26 cellular contexts compared by ENCODE assay signal in genomic region chr1:8716238-8716637, GRCh38.
"Had no signal": no experiment of that assay in that cellular context is flagged by ENCODE, and none has a peak within 500 bp of the region (broad histone marks: within the 10 kb centered on the region; RNA-seq: fewer than 3 reads in every experiment).

No MANE protein-coding gene starts in this region.

- H3K4me3 Mint-ChIP-seq: activated CD8-positive, alpha-beta memory T cell treated with anti-CD3 and anti-CD28 coated beads, Interleukin-2, amount 10 ng/mL, durations not matched to agents 7 days and 5 days; activated naive CD8-positive, alpha-beta T cell treated with anti-CD3 and anti-CD28 coated beads, Interleukin-2, amount 50 U/mL, for 24 hours; activated T-cell treated with anti-CD3 and anti-CD28 coated beads, Interleukin-2, amount 50 U/mL, for 24 hours; central memory CD8-positive, alpha-beta T cell; T-helper 1 cell treated with Interleukin-12 subunit alpha and Interleukin-12 subunit beta and Interleukin-4 antibody, amounts not matched to agents 30 μg/mL and 1 μg/mL, for 36 hours had no signal

- ATAC-seq: activated CD8-positive, alpha-beta memory T cell treated with anti-CD3 and anti-CD28 coated beads, Interleukin-2, amount 10 ng/mL, durations not matched to agents 7 days and 5 days; activated naive CD4-positive, alpha-beta T cell treated with anti-CD3 and anti-CD28 coated beads, Interleukin-2, amount 50 U/mL, for 72 hours; activated naive CD8-positive, alpha-beta T cell treated with anti-CD3 and anti-CD28 coated beads, Interleukin-2, amount 50 U/mL, for 24 hours; body of pancreas had no signal

- H3K27me3 Mint-ChIP-seq: activated CD8-positive, alpha-beta memory T cell treated with anti-CD3 and anti-CD28 coated beads, Interleukin-2, amount 10 ng/mL, durations not matched to agents 7 days and 5 days; activated T-cell treated with anti-CD3 and anti-CD28 coated beads, Interleukin-2, amount 50 U/mL, for 24 hours; central memory CD8-positive, alpha-beta T cell had no signal

- DNase-seq: activated CD4-positive, alpha-beta T cell treated with anti-CD3 and anti-CD28 coated beads for 48 hours; activated CD4-positive, alpha-beta T cell treated with anti-CD3 and anti-CD28 coated beads, Interleukin-2, amount 50 U/mL, for 4 hours; activated CD4-positive, CD25-positive, alpha-beta regulatory T cell treated with anti-CD3 and anti-CD28 coated beads, Interleukin-2, amount 50 U/mL, for 72 hours; activated CD8-positive, alpha-beta memory T cell treated with anti-CD3 and anti-CD28 coated beads, Interleukin-2, amount 10 ng/mL, durations not matched to agents 7 days and 5 days; activated effector memory CD4-positive, alpha-beta T cell treated with anti-CD3 and anti-CD28 coated beads, Interleukin-2, amount 50 U/mL, for 16 hours; activated naive CD4-positive, alpha-beta T cell treated with Interleukin-2 at 50 U/mL for 16 hours; activated naive CD8-positive, alpha-beta T cell treated with anti-CD3 and anti-CD28 coated beads, Interleukin-2, amount 50 U/mL, for 24 hours; activated T-cell treated with anti-CD3 and anti-CD28 coated beads, Interleukin-2, amount 50 U/mL, for 24 hours; amniotic stem cell; body of pancreas; MG63; NCI-H1105; NCI-H1436; NCI-H1694 treated with DMSO at 0.1 percent for 48 hours; NCI-H2029 treated with DMSO at 0.1 percent for 48 hours; NCI-H510A treated with DMSO at 0.1 percent for 48 hours; NCI-H69; NK-92 treated with Interleukin-12 subunit alpha and Interleukin-12 subunit beta, amount 100 ng/mL, for 24 hours; SHP77 had no signal

- FAIRE-seq: bronchial epithelial cell, RCC 7860 had no signal

- H3K27ac ChIP-seq: ascending aorta, body of pancreas, SJSA1 had no signal

- H3K9me3 ChIP-seq: ascending aorta, body of pancreas, MG63, SJSA1 had no signal

- H3K36me3 ChIP-seq: ascending aorta, MG63, SJSA1 had no signal

- H3K4me3 ChIP-seq: ascending aorta, body of pancreas, MG63, SJSA1 had no signal

- H3K9me3 Mint-ChIP-seq: activated naive CD8-positive, alpha-beta T cell treated with anti-CD3 and anti-CD28 coated beads, Interleukin-2, amount 50 U/mL, for 24 hours; activated T-cell treated with anti-CD3 and anti-CD28 coated beads, Interleukin-2, amount 50 U/mL, for 24 hours; central memory CD8-positive, alpha-beta T cell; T-helper 1 cell treated with Interleukin-12 subunit alpha and Interleukin-12 subunit beta and Interleukin-4 antibody, amounts not matched to agents 30 μg/mL and 1 μg/mL, for 36 hours had no signal

- H3K36me3 Mint-ChIP-seq: activated CD8-positive, alpha-beta memory T cell treated with anti-CD3 and anti-CD28 coated beads, Interleukin-2, amount 10 ng/mL, durations not matched to agents 7 days and 5 days had no signal

- H3K27me3 ChIP-seq: ascending aorta, body of pancreas, MG63, SJSA1 had no signal

- H3K27ac Mint-ChIP-seq: activated CD8-positive, alpha-beta memory T cell treated with anti-CD3 and anti-CD28 coated beads, Interleukin-2, amount 10 ng/mL, durations not matched to agents 7 days and 5 days; activated naive CD8-positive, alpha-beta T cell treated with anti-CD3 and anti-CD28 coated beads, Interleukin-2, amount 50 U/mL, for 24 hours; activated T-cell treated with anti-CD3 and anti-CD28 coated beads, Interleukin-2, amount 50 U/mL, for 24 hours; T-helper 1 cell treated with Interleukin-12 subunit alpha and Interleukin-12 subunit beta and Interleukin-4 antibody, amounts not matched to agents 30 μg/mL and 1 μg/mL, for 36 hours had no signal
